In the genomic region with DNA sequence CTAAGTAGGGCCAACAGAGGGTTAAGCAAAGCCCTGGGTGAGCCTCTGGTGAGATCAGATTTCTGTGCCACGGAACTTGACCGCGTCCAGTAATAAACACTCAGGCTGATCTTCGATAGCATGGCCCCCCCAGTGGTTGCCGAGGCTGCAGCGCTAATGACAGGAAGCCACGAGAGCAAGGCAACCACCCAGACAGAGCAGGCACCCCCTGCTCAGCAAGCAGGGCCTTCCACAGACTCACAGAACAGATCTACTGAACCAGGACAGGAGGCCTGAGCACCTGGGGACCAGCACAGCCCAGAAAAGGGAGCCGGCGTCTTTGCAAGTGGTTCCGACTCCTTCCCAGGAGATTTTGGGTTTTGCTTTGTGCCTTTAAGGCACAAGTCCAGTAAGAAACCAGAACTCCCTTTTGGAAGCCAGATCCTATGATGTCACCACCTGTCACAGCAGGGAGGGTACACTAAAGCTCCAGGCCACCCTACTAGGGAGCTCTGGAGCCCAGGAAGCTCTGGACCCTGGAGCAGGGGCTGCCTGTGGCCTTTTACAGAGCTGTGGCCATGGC, we compare ENCODE assay signal across 10 cellular contexts. TPM values are rescaled to one million over a fixed set of nuclear protein-coding genes. Genes with fewer than 3 reads are reported as not detected.
A peak's percentile ranks its signal among the peaks of the same experiment; 100 is the strongest.
DNase-seq lines count a peak whose midpoint lies in the region; ATAC-seq and TF ChIP-seq lines count a peak whose summit lies in the region.
"Had no signal": no experiment of that assay in that cellular context is flagged by ENCODE, and none has a peak within 500 bp of the region (broad histone marks: within the 10 kb centered on the region; RNA-seq: fewer than 3 reads in every experiment).

No MANE protein-coding gene starts in this region.

- WGBS in thymus: 63% methylated on average over 10 of the region's 10 CpGs

- no peaks in the 10 kb centered on the region for H3K27me3 ChIP-seq in iPS-20b (ENCODE audit: insufficient read depth, low read length)
- H3K27me3 ChIP-seq in thymus (ENCODE audit: control insufficient read depth, insufficient read depth): no peaks in the 10 kb centered on the region
- no peaks in the 10 kb centered on the region for H3K27me3 ChIP-seq in neural progenitor cell
- H3K27me3 ChIP-seq: MG63 had no signal

- H3K36me3 ChIP-seq in iPS-20b (ENCODE audit: insufficient read depth, low read depth, low read length): no peaks in the 10 kb centered on the region
- H3K36me3 ChIP-seq in thymus (ENCODE audit: control insufficient read depth, insufficient read depth): peaks cover 95% of the 10 kb centered on the region
- no peaks in the 10 kb centered on the region for H3K36me3 ChIP-seq in neural progenitor cell
- H3K36me3 ChIP-seq: MG63 had no signal

- peaks cover 70% of the 10 kb centered on the region for H3K36me3 Mint-ChIP-seq in T-helper 2 cell treated with Interferon-gamma antibody and Interleukin-4, amounts not matched to agents 5 μg/mL and 100 μg/mL, for 36 hours (ENCODE audit: low read depth)
- H3K36me3 Mint-ChIP-seq in neural progenitor cell: peaks cover 3% of the 10 kb centered on the region

- peak overlapping the region; percentile 16 for H3K27ac ChIP-seq in iPS-20b (ENCODE audit: low read length)
- H3K27ac ChIP-seq in thymus (ENCODE audit: low read depth): peak overlapping the region; percentile 62
- no peak overlapping the region for H3K27ac ChIP-seq in neural progenitor cell

- DNase-seq in activated gamma-delta T cell treated with Interleukin-2 at 50 U/mL for 16 hours (peak; percentile 45), activated gamma-delta T cell (lab: John Stamatoyannopoulos, UW) (no peak), middle frontal gyrus (ENCODE audit: extremely low spot score, low spot score) (no peak), neural progenitor cell (ENCODE audit: low spot score) (no peak)
- DNase-seq in T-helper 2 cell treated with Interferon-gamma antibody and Interleukin-4, amounts not matched to agents 5 μg/mL and 100 μg/mL, for 36 hours (ENCODE audit: low spot score): no peak
- DNase-seq: MG63 had no signal

- H3K4me3 ChIP-seq in iPS-20b (ENCODE audit: low read length): no peak overlapping the region
- peak overlapping the region; percentile 1 for H3K4me3 ChIP-seq in thymus (ENCODE audit: low read length)
- H3K4me3 ChIP-seq in neural progenitor cell: no peak overlapping the region
- H3K4me3 ChIP-seq: MG63 had no signal

- peak overlapping the region; percentile 97 for H3K27ac Mint-ChIP-seq in T-helper 2 cell treated with Interferon-gamma antibody and Interleukin-4, amounts not matched to agents 5 μg/mL and 100 μg/mL, for 36 hours
- no peak overlapping the region for H3K27ac Mint-ChIP-seq in neural progenitor cell

- no peak for TF ChIP-seq CTCF in neural progenitor cell (IDR thresholded peaks at IDR 0.05)

- H3K4me3 Mint-ChIP-seq in T-helper 2 cell treated with Interferon-gamma antibody and Interleukin-4, amounts not matched to agents 5 μg/mL and 100 μg/mL, for 36 hours: peak overlapping the region; percentile 84
- no peak overlapping the region for H3K4me3 Mint-ChIP-seq in neural progenitor cell

- H3K4me2 ChIP-seq in neural progenitor cell: no peak overlapping the region

- H3K4me1 ChIP-seq in iPS-20b (ENCODE audit: insufficient read depth, low read length) (peaks cover 6% of the 10 kb centered on the region; the same call in 1 of the 2 replicates), thymus (ENCODE audit: control insufficient read depth, insufficient read depth, low read length) (peaks cover 9% of the 10 kb centered on the region), neural progenitor cell (peaks cover 14% of the 10 kb centered on the region)

- no peaks in the 10 kb centered on the region for H3K79me2 ChIP-seq in neural progenitor cell (ENCODE audit: low read depth)

- peaks cover 86% of the 10 kb centered on the region for H3K4me1 Mint-ChIP-seq in T-helper 2 cell treated with Interferon-gamma antibody and Interleukin-4, amounts not matched to agents 5 μg/mL and 100 μg/mL, for 36 hours (ENCODE audit: low read depth)
- H3K4me1 Mint-ChIP-seq in neural progenitor cell: peaks cover 48% of the 10 kb centered on the region

- no peaks in the 10 kb centered on the region for H3K27me3 Mint-ChIP-seq in T-helper 2 cell treated with Interferon-gamma antibody and Interleukin-4, amounts not matched to agents 5 μg/mL and 100 μg/mL, for 36 hours (ENCODE audit: low read depth)
- peaks cover 11% of the 10 kb centered on the region for H3K27me3 Mint-ChIP-seq in neural progenitor cell (ENCODE audit: insufficient read depth, low read depth)

- no peaks in the 10 kb centered on the region for H3F3A ChIP-seq in neural progenitor cell (ENCODE audit: low read depth)

- no peaks in the 10 kb centered on the region for H4K20me1 ChIP-seq in neural progenitor cell (ENCODE audit: low read depth)

- ATAC-seq in GM21367 (IDR thresholded peaks at IDR 0.05; ENCODE audit: unreplicated experiment): no peak

- H3K9ac ChIP-seq in iPS-20b (ENCODE audit: low read depth, low read length) (no peak overlapping the region), neural progenitor cell (no peak overlapping the region)

- no peaks in the 10 kb centered on the region for H3K9me3 ChIP-seq in iPS-20b (ENCODE audit: insufficient read depth, low read depth, low read length)
- H3K9me3 ChIP-seq in thymus (ENCODE audit: control insufficient read depth): no peaks in the 10 kb centered on the region
- no peaks in the 10 kb centered on the region for H3K9me3 ChIP-seq in neural progenitor cell (ENCODE audit: low read depth)
- H3K9me3 ChIP-seq: MG63 had no signal

- H2AFZ ChIP-seq in neural progenitor cell (replicated peaks): no peak overlapping the region

- no peaks in the 10 kb centered on the region for H3K9me3 Mint-ChIP-seq in T-helper 2 cell treated with Interferon-gamma antibody and Interleukin-4, amounts not matched to agents 5 μg/mL and 100 μg/mL, for 36 hours
- H3K9me3 Mint-ChIP-seq in neural progenitor cell: no peaks in the 10 kb centered on the region

RNA-seq across cellular contexts. Expression of gene BCL11B, which starts 42.3 kb away (rescaled TPM):
- 15.1 TPM for polyA plus RNA-seq in thymus
- 1.3 and 1.5 TPM in 2 replicates for total RNA-seq in neural progenitor cell (ENCODE audit: low replicate concordance)
- polyA plus RNA-seq: BJ had no signal
